Comparison of ENCODE assay signal across 16 cellular contexts in the genomic region with DNA sequence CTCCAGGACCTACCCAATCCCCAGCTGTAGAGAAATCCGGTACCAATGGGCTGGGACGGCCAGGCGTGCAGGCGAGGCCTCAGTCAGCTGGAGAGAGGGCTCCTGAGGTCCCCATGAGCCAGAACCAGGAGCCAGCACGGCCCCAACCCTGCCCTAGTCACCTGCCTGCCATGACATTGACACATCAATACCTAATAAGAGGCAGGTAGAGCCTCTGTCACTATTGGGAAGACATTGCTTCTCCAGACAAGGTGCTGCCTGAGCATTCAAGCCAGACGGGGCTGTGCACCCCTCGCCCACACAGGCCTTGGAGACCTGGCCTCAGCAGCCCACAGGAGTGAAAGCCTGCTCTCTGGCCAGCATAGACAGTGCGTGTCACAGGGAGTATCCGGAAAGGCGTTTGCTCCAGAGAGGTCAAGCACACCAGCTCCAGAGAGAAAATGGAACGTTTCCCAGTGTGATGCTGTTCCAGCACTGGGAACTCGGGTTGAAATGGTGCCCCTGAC. TPM values are rescaled to one million over a fixed set of nuclear protein-coding genes. Genes with fewer than 3 reads are reported as not detected.
DNase-seq lines count a peak whose midpoint lies in the region; ATAC-seq and TF ChIP-seq lines count a peak whose summit lies in the region.
"Had no signal": no experiment of that assay in that cellular context is flagged by ENCODE, and none has a peak within 500 bp of the region (broad histone marks: within the 10 kb centered on the region; RNA-seq: fewer than 3 reads in every experiment).

No MANE protein-coding gene starts in this region.

- CTCF ChIA-PET in T-cell (lab: Charles Lee), result interaction anchor here in 1 of 2 donors (0.9 kb wide), 1 partner anchor 11 kb away, joined by 3 read pairs; no protein-coding TSS in a partner anchor

- in situ Hi-C loops in ACHN (cut with HindIII; ENCODE audit: low pct_ligation_motif_present, low pct_unique_long_range_greater_than_20kb, low sequenced_read_pairs), result no loop called here

- H3K27me3 Mint-ChIP-seq in T-cell (peaks cover 3 to 25% of the 10 kb centered on the region in 2 donors), endothelial cell (ENCODE audit: unreplicated experiment) (peaks cover 23% of the 10 kb centered on the region)

- H3K4me1 ChIP-seq in suprapubic skin, result peaks cover 53% of the 10 kb centered on the region

- 29% methylated on average over 12 of the region's 12 CpGs for WGBS in suprapubic skin

- H3K4me3 ChIP-seq in suprapubic skin, result peak overlapping the region; percentile 76

- H3K9me3 Mint-ChIP-seq in T-cell (no peaks in the 10 kb centered on the region), endothelial cell (ENCODE audit: unreplicated experiment) (no peaks in the 10 kb centered on the region)
- H3K9me3 Mint-ChIP-seq: stimulated activated naive B cell treated with anti-CD40 and anti-IgM and Interleukin-4, amounts not matched to agents 10 μg/mL and 1 μg/mL and 100 μg/mL, for 72 hours had no signal

- DNase-seq in T-cell (peak in 1 of 34 experiments; percentile 22), endothelial cell (ENCODE audit: low spot score) (no peak), lung microvascular endothelial cell (ENCODE audit: low read depth in 2 of 2) (peak; percentile 45 to 83), suprapubic skin (ENCODE audit: low spot score in 2 of 2) (peak in 1 of 2 donors; percentile 65), 8988T (no peak), ACHN (no peak)
- DNase-seq: activated CD8-positive, alpha-beta memory T cell treated with anti-CD3 and anti-CD28 coated beads, Interleukin-2, amount 10 ng/mL, durations not matched to agents 7 days and 5 days; cortex of kidney; foreskin fibroblast; KBM-7; kidney glomerular epithelial cell; NCI-H1436 treated with DMSO at 0.1 percent for 48 hours; SHP77 treated with DMSO at 0.1 percent for 48 hours; stimulated activated CD4-positive, alpha-beta T cell treated with anti-CD3 and anti-CD28 coated beads, Interleukin-4, amount 100 ng/mL, for 1 hour; stimulated activated naive B cell treated with anti-CD40 and anti-IgM and Interleukin-4, amounts not matched to agents 10 μg/mL and 1 μg/mL and 100 μg/mL, for 72 hours had no signal

- H3K27me3 ChIP-seq in suprapubic skin, result peaks cover 13% of the 10 kb centered on the region

- H3K36me3 ChIP-seq in suprapubic skin, result peaks cover 32% of the 10 kb centered on the region

- no peak for TF ChIP-seq EP300 in suprapubic skin (IDR thresholded peaks at IDR 0.05)

- no peak for ATAC-seq in T-cell (replicated peaks in 1 of 4)
- ATAC-seq in HG03159 (IDR thresholded peaks at IDR 0.05; ENCODE audit: unreplicated experiment), result no peak
- ATAC-seq: activated CD8-positive, alpha-beta memory T cell treated with anti-CD3 and anti-CD28 coated beads, Interleukin-2, amount 10 ng/mL, durations not matched to agents 7 days and 5 days; stimulated activated naive B cell treated with anti-CD40 and anti-IgM and Interleukin-4, amounts not matched to agents 10 μg/mL and 1 μg/mL and 100 μg/mL, for 72 hours had no signal

- no peaks in the 10 kb centered on the region for H3K9me3 ChIP-seq in suprapubic skin

- H3K4me1 Mint-ChIP-seq in T-cell (peaks cover 20 to 32% (median 21%) of the 10 kb centered on the region in 3 donors), endothelial cell (ENCODE audit: unreplicated experiment) (peaks cover 40% of the 10 kb centered on the region)

- POLR2A ChIA-PET in T-cell (lab: Charles Lee), result interaction anchor here (0.6 kb wide), 2 partner anchors 307 to 1074 kb away, joined by 3 to 4 read pairs; no protein-coding TSS in a partner anchor

- H3K27ac Mint-ChIP-seq in T-cell, result no peak overlapping the region
- H3K27ac Mint-ChIP-seq in endothelial cell (ENCODE audit: unreplicated experiment), result no peak overlapping the region
- H3K27ac Mint-ChIP-seq: activated CD8-positive, alpha-beta memory T cell treated with anti-CD3 and anti-CD28 coated beads, Interleukin-2, amount 10 ng/mL, durations not matched to agents 7 days and 5 days; stimulated activated naive B cell treated with anti-CD40 and anti-IgM and Interleukin-4, amounts not matched to agents 10 μg/mL and 1 μg/mL and 100 μg/mL, for 72 hours had no signal

- TF ChIP-seq CTCF in endothelial cell (IDR thresholded peaks at IDR 0.05; ENCODE audit: unreplicated experiment), result no peak
- no peak for TF ChIP-seq CTCF in suprapubic skin (IDR thresholded peaks at IDR 0.05)

- H3K4me3 Mint-ChIP-seq in T-cell (peak overlapping the region; percentile 13 to 97 (median 37)), endothelial cell (ENCODE audit: unreplicated experiment) (peak overlapping the region; percentile 94)
- H3K4me3 Mint-ChIP-seq: activated CD8-positive, alpha-beta memory T cell treated with anti-CD3 and anti-CD28 coated beads, Interleukin-2, amount 10 ng/mL, durations not matched to agents 7 days and 5 days had no signal

- peak overlapping the region; percentile 5 for H3K27ac ChIP-seq in suprapubic skin

- H3K36me3 Mint-ChIP-seq in T-cell (peaks cover 6% of the 10 kb centered on the region), endothelial cell (ENCODE audit: low read depth, unreplicated experiment) (peaks cover 44% of the 10 kb centered on the region)
- H3K36me3 Mint-ChIP-seq: activated CD8-positive, alpha-beta memory T cell treated with anti-CD3 and anti-CD28 coated beads, Interleukin-2, amount 10 ng/mL, durations not matched to agents 7 days and 5 days had no signal

- no peak for TF ChIP-seq POLR2A in suprapubic skin (IDR thresholded peaks at IDR 0.05)

RNA-seq across cellular contexts. Expression of gene DLL1, which starts 3.5 kb away (rescaled TPM):
- total RNA-seq in T-cell, result 1 to 10 TPM; 3.3 to 8.6 (median 4.7) TPM
- total RNA-seq in endothelial cell (ENCODE audit: unreplicated experiment), result 59.5 TPM
- total RNA-seq in lung microvascular endothelial cell, result 3.0 and 3.9 TPM in 2 replicates
- 10 to 100 TPM; 32.6 to 75.6 (median 46.9) TPM for total RNA-seq in suprapubic skin

RNA-seq across cellular contexts. Expression of gene FAM120B, which starts 19.1 kb away (rescaled TPM):
- total RNA-seq in T-cell, result 10 to 100 TPM; 34.1 to 39.8 (median 38.0) TPM
- 48.3 TPM for total RNA-seq in endothelial cell (ENCODE audit: unreplicated experiment)
- total RNA-seq in lung microvascular endothelial cell, result 9.4 and 10.9 TPM in 2 replicates
- 10 to 100 TPM; 19.9 to 55.4 (median 27.6) TPM for total RNA-seq in suprapubic skin

Comparison
In these comparisons a context has a peak if more than half of its experiments do, and no peak if none do; other contexts are left out.
1. DNase-seq: peak in lung microvascular endothelial cell (2 of 2); none in endothelial cell (single experiment), 8988T (single experiment) and ACHN (single experiment).